Comparison of ENCODE assay signal across 1 cellular context in genomic region chr18:7566587-7567486, GRCh38.
TF ChIP-seq lines count a peak whose summit lies in the region.

Gene PTPRM, plus strand, starts transcription at chr18:7567316. Its CDS starts 503 bp downstream, at chr18:7567819.

TF ChIP-seq in HepG2, 621 proteins besides CTCF, POLR2A, EP300 and RAD21 (continued from another document and continues in another):
- TF ChIP-seq, protein P1, sequence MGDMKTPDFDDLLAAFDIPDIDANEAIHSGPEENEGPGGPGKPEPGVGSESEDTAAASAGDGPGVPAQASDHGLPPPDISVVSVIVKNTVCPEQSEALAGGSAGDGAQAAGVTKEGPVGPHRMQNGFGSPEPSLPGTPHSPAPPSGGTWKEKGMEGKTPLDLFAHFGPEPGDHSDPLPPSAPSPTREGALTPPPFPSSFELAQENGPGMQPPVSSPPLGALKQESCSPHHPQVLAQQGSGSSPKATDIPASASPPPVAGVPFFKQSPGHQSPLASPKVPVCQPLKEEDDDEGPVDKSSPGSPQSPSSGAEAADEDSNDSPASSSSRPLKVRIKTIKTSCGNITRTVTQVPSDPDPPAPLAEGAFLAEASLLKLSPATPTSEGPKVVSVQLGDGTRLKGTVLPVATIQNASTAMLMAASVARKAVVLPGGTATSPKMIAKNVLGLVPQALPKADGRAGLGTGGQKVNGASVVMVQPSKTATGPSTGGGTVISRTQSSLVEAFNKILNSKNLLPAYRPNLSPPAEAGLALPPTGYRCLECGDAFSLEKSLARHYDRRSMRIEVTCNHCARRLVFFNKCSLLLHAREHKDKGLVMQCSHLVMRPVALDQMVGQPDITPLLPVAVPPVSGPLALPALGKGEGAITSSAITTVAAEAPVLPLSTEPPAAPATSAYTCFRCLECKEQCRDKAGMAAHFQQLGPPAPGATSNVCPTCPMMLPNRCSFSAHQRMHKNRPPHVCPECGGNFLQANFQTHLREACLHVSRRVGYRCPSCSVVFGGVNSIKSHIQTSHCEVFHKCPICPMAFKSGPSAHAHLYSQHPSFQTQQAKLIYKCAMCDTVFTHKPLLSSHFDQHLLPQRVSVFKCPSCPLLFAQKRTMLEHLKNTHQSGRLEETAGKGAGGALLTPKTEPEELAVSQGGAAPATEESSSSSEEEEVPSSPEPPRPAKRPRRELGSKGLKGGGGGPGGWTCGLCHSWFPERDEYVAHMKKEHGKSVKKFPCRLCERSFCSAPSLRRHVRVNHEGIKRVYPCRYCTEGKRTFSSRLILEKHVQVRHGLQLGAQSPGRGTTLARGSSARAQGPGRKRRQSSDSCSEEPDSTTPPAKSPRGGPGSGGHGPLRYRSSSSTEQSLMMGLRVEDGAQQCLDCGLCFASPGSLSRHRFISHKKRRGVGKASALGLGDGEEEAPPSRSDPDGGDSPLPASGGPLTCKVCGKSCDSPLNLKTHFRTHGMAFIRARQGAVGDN (CRISPR knock-in tag; IDR thresholded peaks at IDR 0.05) = peak; percentile 69
- peak; percentile 40; the same call in 1 of the 2 replicates for TF ChIP-seq KDM5B (CRISPR knock-in tag; IDR thresholded peaks at IDR 0.05; ENCODE audit: borderline replicate concordance)
- TF ChIP-seq, protein P2, sequence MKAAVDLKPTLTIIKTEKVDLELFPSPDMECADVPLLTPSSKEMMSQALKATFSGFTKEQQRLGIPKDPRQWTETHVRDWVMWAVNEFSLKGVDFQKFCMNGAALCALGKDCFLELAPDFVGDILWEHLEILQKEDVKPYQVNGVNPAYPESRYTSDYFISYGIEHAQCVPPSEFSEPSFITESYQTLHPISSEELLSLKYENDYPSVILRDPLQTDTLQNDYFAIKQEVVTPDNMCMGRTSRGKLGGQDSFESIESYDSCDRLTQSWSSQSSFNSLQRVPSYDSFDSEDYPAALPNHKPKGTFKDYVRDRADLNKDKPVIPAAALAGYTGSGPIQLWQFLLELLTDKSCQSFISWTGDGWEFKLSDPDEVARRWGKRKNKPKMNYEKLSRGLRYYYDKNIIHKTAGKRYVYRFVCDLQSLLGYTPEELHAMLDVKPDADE (CRISPR knock-in tag; IDR thresholded peaks at IDR 0.05) = no peak
- peak; percentile 32; the same call in 1 of the 2 replicates for TF ChIP-seq MTA1 (CRISPR knock-in tag; IDR thresholded peaks at IDR 0.05; ENCODE audit: borderline replicate concordance)
- no peak for TF ChIP-seq FOXK1 (CRISPR knock-in tag; IDR thresholded peaks at IDR 0.05; ENCODE audit: borderline replicate concordance, low read depth)
- TF ChIP-seq, protein P3, sequence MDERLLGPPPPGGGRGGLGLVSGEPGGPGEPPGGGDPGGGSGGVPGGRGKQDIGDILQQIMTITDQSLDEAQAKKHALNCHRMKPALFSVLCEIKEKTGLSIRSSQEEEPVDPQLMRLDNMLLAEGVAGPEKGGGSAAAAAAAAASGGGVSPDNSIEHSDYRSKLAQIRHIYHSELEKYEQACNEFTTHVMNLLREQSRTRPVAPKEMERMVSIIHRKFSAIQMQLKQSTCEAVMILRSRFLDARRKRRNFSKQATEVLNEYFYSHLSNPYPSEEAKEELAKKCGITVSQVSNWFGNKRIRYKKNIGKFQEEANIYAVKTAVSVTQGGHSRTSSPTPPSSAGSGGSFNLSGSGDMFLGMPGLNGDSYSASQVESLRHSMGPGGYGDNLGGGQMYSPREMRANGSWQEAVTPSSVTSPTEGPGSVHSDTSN (CRISPR knock-in tag; IDR thresholded peaks at IDR 0.05) = no peak
- TF ChIP-seq SSRP1 (CRISPR knock-in tag; IDR thresholded peaks at IDR 0.05) = no peak
- TF ChIP-seq ZNF431 (CRISPR knock-in tag; IDR thresholded peaks at IDR 0.05; ENCODE audit: borderline replicate concordance, low read depth) = 0 out of 2 replicates have a peak, but pooled peaks have one; percentile 13
- TF ChIP-seq ZSCAN21 (CRISPR knock-in tag; IDR thresholded peaks at IDR 0.05; ENCODE audit: borderline replicate concordance) = 0 out of 2 replicates have a peak, but pooled peaks have one; percentile 22
- TF ChIP-seq, protein P4, sequence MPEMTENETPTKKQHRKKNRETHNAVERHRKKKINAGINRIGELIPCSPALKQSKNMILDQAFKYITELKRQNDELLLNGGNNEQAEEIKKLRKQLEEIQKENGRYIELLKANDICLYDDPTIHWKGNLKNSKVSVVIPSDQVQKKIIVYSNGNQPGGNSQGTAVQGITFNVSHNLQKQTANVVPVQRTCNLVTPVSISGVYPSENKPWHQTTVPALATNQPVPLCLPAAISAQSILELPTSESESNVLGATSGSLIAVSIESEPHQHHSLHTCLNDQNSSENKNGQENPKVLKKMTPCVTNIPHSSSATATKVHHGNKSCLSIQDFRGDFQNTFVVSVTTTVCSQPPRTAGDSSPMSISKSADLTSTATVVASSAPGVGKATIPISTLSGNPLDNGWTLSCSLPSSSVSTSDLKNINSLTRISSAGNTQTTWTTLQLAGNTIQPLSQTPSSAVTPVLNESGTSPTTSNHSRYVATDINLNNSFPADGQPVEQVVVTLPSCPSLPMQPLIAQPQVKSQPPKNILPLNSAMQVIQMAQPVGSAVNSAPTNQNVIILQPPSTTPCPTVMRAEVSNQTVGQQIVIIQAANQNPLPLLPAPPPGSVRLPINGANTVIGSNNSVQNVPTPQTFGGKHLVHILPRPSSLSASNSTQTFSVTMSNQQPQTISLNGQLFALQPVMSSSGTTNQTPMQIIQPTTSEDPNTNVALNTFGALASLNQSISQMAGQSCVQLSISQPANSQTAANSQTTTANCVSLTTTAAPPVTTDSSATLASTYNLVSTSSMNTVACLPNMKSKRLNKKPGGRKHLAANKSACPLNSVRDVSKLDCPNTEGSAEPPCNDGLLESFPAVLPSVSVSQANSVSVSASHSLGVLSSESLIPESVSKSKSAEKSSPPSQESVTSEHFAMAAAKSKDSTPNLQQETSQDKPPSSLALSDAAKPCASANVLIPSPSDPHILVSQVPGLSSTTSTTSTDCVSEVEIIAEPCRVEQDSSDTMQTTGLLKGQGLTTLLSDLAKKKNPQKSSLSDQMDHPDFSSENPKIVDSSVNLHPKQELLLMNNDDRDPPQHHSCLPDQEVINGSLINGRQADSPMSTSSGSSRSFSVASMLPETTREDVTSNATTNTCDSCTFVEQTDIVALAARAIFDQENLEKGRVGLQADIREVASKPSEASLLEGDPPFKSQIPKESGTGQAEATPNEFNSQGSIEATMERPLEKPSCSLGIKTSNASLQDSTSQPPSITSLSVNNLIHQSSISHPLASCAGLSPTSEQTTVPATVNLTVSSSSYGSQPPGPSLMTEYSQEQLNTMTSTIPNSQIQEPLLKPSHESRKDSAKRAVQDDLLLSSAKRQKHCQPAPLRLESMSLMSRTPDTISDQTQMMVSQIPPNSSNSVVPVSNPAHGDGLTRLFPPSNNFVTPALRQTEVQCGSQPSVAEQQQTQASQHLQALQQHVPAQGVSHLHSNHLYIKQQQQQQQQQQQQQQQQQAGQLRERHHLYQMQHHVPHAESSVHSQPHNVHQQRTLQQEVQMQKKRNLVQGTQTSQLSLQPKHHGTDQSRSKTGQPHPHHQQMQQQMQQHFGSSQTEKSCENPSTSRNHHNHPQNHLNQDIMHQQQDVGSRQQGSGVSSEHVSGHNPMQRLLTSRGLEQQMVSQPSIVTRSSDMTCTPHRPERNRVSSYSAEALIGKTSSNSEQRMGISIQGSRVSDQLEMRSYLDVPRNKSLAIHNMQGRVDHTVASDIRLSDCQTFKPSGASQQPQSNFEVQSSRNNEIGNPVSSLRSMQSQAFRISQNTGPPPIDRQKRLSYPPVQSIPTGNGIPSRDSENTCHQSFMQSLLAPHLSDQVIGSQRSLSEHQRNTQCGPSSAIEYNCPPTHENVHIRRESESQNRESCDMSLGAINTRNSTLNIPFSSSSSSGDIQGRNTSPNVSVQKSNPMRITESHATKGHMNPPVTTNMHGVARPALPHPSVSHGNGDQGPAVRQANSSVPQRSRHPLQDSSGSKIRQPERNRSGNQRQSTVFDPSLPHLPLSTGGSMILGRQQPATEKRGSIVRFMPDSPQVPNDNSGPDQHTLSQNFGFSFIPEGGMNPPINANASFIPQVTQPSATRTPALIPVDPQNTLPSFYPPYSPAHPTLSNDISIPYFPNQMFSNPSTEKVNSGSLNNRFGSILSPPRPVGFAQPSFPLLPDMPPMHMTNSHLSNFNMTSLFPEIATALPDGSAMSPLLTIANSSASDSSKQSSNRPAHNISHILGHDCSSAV (CRISPR knock-in tag; IDR thresholded peaks at IDR 0.05; ENCODE audit: borderline replicate concordance) = no peak
- TF ChIP-seq ATF4 (CRISPR knock-in tag; IDR thresholded peaks at IDR 0.05) = 0 out of 4 replicates have a peak, but pooled peaks of 1 of the 2 experiments have one; percentile 12
- TF ChIP-seq SRSF9 (IDR thresholded peaks at IDR 0.05; ENCODE audit: borderline replicate concordance, insufficient read depth, low read depth, low read length, poor library complexity, severe bottlenecking) = no peak
- TF ChIP-seq ZNF768 (CRISPR knock-in tag; IDR thresholded peaks at IDR 0.05) = peak; percentile 18; the same call in 1 of the 2 replicates
- 0 out of 2 replicates have a peak, but pooled peaks have one; percentile 4 for TF ChIP-seq BCL6 (CRISPR knock-in tag; IDR thresholded peaks at IDR 0.05)
- TF ChIP-seq, protein P5, sequence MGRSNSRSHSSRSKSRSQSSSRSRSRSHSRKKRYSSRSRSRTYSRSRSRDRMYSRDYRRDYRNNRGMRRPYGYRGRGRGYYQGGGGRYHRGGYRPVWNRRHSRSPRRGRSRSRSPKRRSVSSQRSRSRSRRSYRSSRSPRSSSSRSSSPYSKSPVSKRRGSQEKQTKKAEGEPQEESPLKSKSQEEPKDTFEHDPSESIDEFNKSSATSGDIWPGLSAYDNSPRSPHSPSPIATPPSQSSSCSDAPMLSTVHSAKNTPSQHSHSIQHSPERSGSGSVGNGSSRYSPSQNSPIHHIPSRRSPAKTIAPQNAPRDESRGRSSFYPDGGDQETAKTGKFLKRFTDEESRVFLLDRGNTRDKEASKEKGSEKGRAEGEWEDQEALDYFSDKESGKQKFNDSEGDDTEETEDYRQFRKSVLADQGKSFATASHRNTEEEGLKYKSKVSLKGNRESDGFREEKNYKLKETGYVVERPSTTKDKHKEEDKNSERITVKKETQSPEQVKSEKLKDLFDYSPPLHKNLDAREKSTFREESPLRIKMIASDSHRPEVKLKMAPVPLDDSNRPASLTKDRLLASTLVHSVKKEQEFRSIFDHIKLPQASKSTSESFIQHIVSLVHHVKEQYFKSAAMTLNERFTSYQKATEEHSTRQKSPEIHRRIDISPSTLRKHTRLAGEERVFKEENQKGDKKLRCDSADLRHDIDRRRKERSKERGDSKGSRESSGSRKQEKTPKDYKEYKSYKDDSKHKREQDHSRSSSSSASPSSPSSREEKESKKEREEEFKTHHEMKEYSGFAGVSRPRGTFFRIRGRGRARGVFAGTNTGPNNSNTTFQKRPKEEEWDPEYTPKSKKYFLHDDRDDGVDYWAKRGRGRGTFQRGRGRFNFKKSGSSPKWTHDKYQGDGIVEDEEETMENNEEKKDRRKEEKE (IDR thresholded peaks at IDR 0.05) = no peak
- TF ChIP-seq, protein P6, sequence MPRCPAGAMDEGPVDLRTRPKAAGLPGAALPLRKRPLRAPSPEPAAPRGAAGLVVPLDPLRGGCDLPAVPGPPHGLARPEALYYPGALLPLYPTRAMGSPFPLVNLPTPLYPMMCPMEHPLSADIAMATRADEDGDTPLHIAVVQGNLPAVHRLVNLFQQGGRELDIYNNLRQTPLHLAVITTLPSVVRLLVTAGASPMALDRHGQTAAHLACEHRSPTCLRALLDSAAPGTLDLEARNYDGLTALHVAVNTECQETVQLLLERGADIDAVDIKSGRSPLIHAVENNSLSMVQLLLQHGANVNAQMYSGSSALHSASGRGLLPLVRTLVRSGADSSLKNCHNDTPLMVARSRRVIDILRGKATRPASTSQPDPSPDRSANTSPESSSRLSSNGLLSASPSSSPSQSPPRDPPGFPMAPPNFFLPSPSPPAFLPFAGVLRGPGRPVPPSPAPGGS (CRISPR knock-in tag; IDR thresholded peaks at IDR 0.05) = peak; percentile 21; the same call in 1 of the 2 replicates
- no peak for TF ChIP-seq TIGD3 (CRISPR knock-in tag; IDR thresholded peaks at IDR 0.05; ENCODE audit: borderline replicate concordance)
- TF ChIP-seq ZFP90 (CRISPR knock-in tag; IDR thresholded peaks at IDR 0.05; ENCODE audit: borderline replicate concordance) = no peak
- no peak for TF ChIP-seq HMGA1 (CRISPR knock-in tag; conservative IDR thresholded peaks at IDR 0.05)
- TF ChIP-seq ZNF530 (CRISPR knock-in tag; IDR thresholded peaks at IDR 0.05; ENCODE audit: low read depth) = no peak
- 0 out of 2 replicates have a peak, but pooled peaks have one; percentile 17 for TF ChIP-seq ZNF776 (CRISPR knock-in tag; IDR thresholded peaks at IDR 0.05)
- TF ChIP-seq, protein P7, sequence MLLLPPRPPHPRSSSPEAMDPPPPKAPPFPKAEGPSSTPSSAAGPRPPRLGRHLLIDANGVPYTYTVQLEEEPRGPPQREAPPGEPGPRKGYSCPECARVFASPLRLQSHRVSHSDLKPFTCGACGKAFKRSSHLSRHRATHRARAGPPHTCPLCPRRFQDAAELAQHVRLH (CRISPR knock-in tag; IDR thresholded peaks at IDR 0.05; ENCODE audit: borderline replicate concordance, low read depth) = no peak
- TF ChIP-seq TAF1 (CRISPR knock-in tag; IDR thresholded peaks at IDR 0.05) = no peak; the same call in 1 of the 2 replicates
- no peak for TF ChIP-seq SNRNP70 (IDR thresholded peaks at IDR 0.05; ENCODE audit: low read depth, low read length)
- no peak for TF ChIP-seq ZNF720 (CRISPR knock-in tag; IDR thresholded peaks at IDR 0.05)
- peak; percentile 40; the same call in 1 of the 2 replicates for TF ChIP-seq ZNF574 (CRISPR knock-in tag; IDR thresholded peaks at IDR 0.05)
